ENCODE assay signal across 17 cellular contexts in genomic region chr1:92317836-92318493, GRCh38. TPM values are rescaled to one million over a fixed set of nuclear protein-coding genes. Genes with fewer than 3 reads are reported as not detected.
DNase-seq lines count a peak whose midpoint lies in the region; ATAC-seq and TF ChIP-seq lines count a peak whose summit lies in the region.
"Had no signal": no experiment of that assay in that cellular context is flagged by ENCODE, and none has a peak within 500 bp of the region (broad histone marks: within the 10 kb centered on the region; RNA-seq: fewer than 3 reads in every experiment).

No MANE protein-coding gene starts in this region.

- ATAC-seq in heart right ventricle (peak in 5 of 8 donors; percentile 35 to 74 (median 66)), HG02852 (IDR thresholded peaks at IDR 0.05; ENCODE audit: unreplicated experiment) (no peak), HG03521 (IDR thresholded peaks at IDR 0.05; ENCODE audit: unreplicated experiment) (no peak)
- ATAC-seq in central memory CD8-positive, alpha-beta T cell (replicated peaks; ENCODE audit: extremely low read depth, poor library complexity, severe bottlenecking) = peak; percentile 31
- ATAC-seq: left colon, sciatic nerve had no signal

- no peaks in the 10 kb centered on the region for H3K27me3 Mint-ChIP-seq in T-helper 1 cell treated with Interleukin-12 subunit alpha and Interleukin-12 subunit beta and Interleukin-4 antibody, amounts not matched to agents 30 μg/mL and 1 μg/mL, for 36 hours (ENCODE audit: low read depth)
- H3K27me3 Mint-ChIP-seq in central memory CD8-positive, alpha-beta T cell = no peaks in the 10 kb centered on the region
- no peaks in the 10 kb centered on the region for H3K27me3 Mint-ChIP-seq in stimulated activated naive CD8-positive, alpha-beta T cell treated with anti-CD3 and anti-CD28 coated beads, Interleukin-15, Interleukin-2, amounts not matched to agents 100 ng/mL and 50 ng/mL, for 24 hours

- peak overlapping the region; percentile 55 for H3K4me3 Mint-ChIP-seq in T-helper 1 cell treated with Interleukin-12 subunit alpha and Interleukin-12 subunit beta and Interleukin-4 antibody, amounts not matched to agents 30 μg/mL and 1 μg/mL, for 36 hours
- peak overlapping the region; percentile 45 for H3K4me3 Mint-ChIP-seq in central memory CD8-positive, alpha-beta T cell
- H3K4me3 Mint-ChIP-seq in stimulated activated naive CD8-positive, alpha-beta T cell treated with anti-CD3 and anti-CD28 coated beads, Interleukin-15, Interleukin-2, amounts not matched to agents 100 ng/mL and 50 ng/mL, for 24 hours = peak overlapping the region; percentile 6
- H3K4me3 Mint-ChIP-seq: endodermal cell, nephron progenitor cell had no signal

- H3K4me1 ChIP-seq in heart right ventricle = peaks cover 0 to 14% (median 0%) of the 10 kb centered on the region in 9 donors

- WGBS in heart right ventricle, 2 donors = 51 to 59% methylated on average over 3 of the region's 3 CpGs

- H3K9me3 Mint-ChIP-seq in T-helper 1 cell treated with Interleukin-12 subunit alpha and Interleukin-12 subunit beta and Interleukin-4 antibody, amounts not matched to agents 30 μg/mL and 1 μg/mL, for 36 hours = no peaks in the 10 kb centered on the region
- no peaks in the 10 kb centered on the region for H3K9me3 Mint-ChIP-seq in central memory CD8-positive, alpha-beta T cell
- H3K9me3 Mint-ChIP-seq in stimulated activated naive CD8-positive, alpha-beta T cell treated with anti-CD3 and anti-CD28 coated beads, Interleukin-15, Interleukin-2, amounts not matched to agents 100 ng/mL and 50 ng/mL, for 24 hours = no peaks in the 10 kb centered on the region
- H3K9me3 Mint-ChIP-seq: endodermal cell, nephron progenitor cell had no signal

- no peak overlapping the region for H3K4me3 ChIP-seq in heart right ventricle

- peaks cover 53% of the 10 kb centered on the region for H3K4me1 Mint-ChIP-seq in T-helper 1 cell treated with Interleukin-12 subunit alpha and Interleukin-12 subunit beta and Interleukin-4 antibody, amounts not matched to agents 30 μg/mL and 1 μg/mL, for 36 hours (ENCODE audit: low read depth)
- H3K4me1 Mint-ChIP-seq in central memory CD8-positive, alpha-beta T cell = peaks cover 47% of the 10 kb centered on the region
- H3K4me1 Mint-ChIP-seq in stimulated activated naive CD8-positive, alpha-beta T cell treated with anti-CD3 and anti-CD28 coated beads, Interleukin-15, Interleukin-2, amounts not matched to agents 100 ng/mL and 50 ng/mL, for 24 hours (ENCODE audit: low read depth) = peaks cover 62% of the 10 kb centered on the region

- intact Hi-C loops in heart right ventricle (cut with DNase I) = loop anchor here in 2 of 10 donors (10.0 kb wide), 2 partner anchors 287 to 307 kb away; no protein-coding TSS in a partner anchor
- intact Hi-C loops in cardiac septum (cut with DNase I) = no loop called here

- TF ChIP-seq CTCF in heart right ventricle (IDR thresholded peaks at IDR 0.05) = no peak

- peaks cover 42% of the 10 kb centered on the region for H3K36me3 Mint-ChIP-seq in T-helper 1 cell treated with Interleukin-12 subunit alpha and Interleukin-12 subunit beta and Interleukin-4 antibody, amounts not matched to agents 30 μg/mL and 1 μg/mL, for 36 hours (ENCODE audit: low read depth)
- peaks cover 9% of the 10 kb centered on the region for H3K36me3 Mint-ChIP-seq in central memory CD8-positive, alpha-beta T cell (ENCODE audit: insufficient read depth)
- peaks cover 51% of the 10 kb centered on the region for H3K36me3 Mint-ChIP-seq in stimulated activated naive CD8-positive, alpha-beta T cell treated with anti-CD3 and anti-CD28 coated beads, Interleukin-15, Interleukin-2, amounts not matched to agents 100 ng/mL and 50 ng/mL, for 24 hours (ENCODE audit: low read depth)

- H3K27ac Mint-ChIP-seq in T-helper 1 cell treated with Interleukin-12 subunit alpha and Interleukin-12 subunit beta and Interleukin-4 antibody, amounts not matched to agents 30 μg/mL and 1 μg/mL, for 36 hours = peak overlapping the region; percentile 69
- peak overlapping the region; percentile 85 for H3K27ac Mint-ChIP-seq in central memory CD8-positive, alpha-beta T cell (ENCODE audit: low read depth)
- H3K27ac Mint-ChIP-seq in stimulated activated naive CD8-positive, alpha-beta T cell treated with anti-CD3 and anti-CD28 coated beads, Interleukin-15, Interleukin-2, amounts not matched to agents 100 ng/mL and 50 ng/mL, for 24 hours = peak overlapping the region; percentile 64
- H3K27ac Mint-ChIP-seq: endodermal cell had no signal

- no peaks in the 10 kb centered on the region for H3K27me3 ChIP-seq in heart right ventricle

- no peak overlapping the region for H3K27ac ChIP-seq in heart right ventricle

- H3K36me3 ChIP-seq in heart right ventricle = peaks cover 0 to 63% (median 12%) of the 10 kb centered on the region in 9 donors

- DNase-seq in heart right ventricle = no peak
- no peak for DNase-seq in cardiac septum (ENCODE audit: low spot score)
- no peak for DNase-seq in central memory CD8-positive, alpha-beta T cell (ENCODE audit: low spot score in 2 of 2)
- no peak for DNase-seq in MV-4-11 (lab: John Stamatoyannopoulos, UW)
- DNase-seq: DMS79, endodermal cell, left colon, NCI-H146, NCI-H526, nephron progenitor cell, RPMI8226, T-helper 9 cell had no signal

- H3K9me3 ChIP-seq in heart right ventricle = no peaks in the 10 kb centered on the region

RNA-seq across cellular contexts. Expression of gene RPAP2, which starts 19.1 kb away (rescaled TPM):
- total RNA-seq in heart right ventricle (10 to 100 TPM; 18.9 to 27.5 (median 24.5) TPM), cardiac septum (22.1 TPM)
- 1 to 10 TPM; 7.0 to 9.1 TPM for polyA plus RNA-seq in heart right ventricle

RNA-seq across cellular contexts. Expression of gene GLMN, which starts 19.2 kb away (rescaled TPM):
- total RNA-seq in heart right ventricle = 1 to 10 TPM; 4.4 to 7.1 (median 6.0) TPM
- polyA plus RNA-seq in heart right ventricle = 10 to 100 TPM in 1 of 2 donors, 1 to 10 TPM in 1; 4.4 to 33.0 TPM
- total RNA-seq in cardiac septum = 5.8 TPM

Comparison
In these comparisons a context has a peak if more than half of its experiments do, and no peak if none do; other contexts are left out.
1. ATAC-seq: peak in heart right ventricle (5 of 8) and central memory CD8-positive, alpha-beta T cell (single experiment); none in HG02852 (single experiment) and HG03521 (single experiment).
2. Peak in every context shown above with its lines, with median percentiles within 50 percentile points of each other: H3K27ac Mint-ChIP-seq and H3K4me3 Mint-ChIP-seq.